Comparison of ENCODE assay signal across 21 cellular contexts in the genomic region with DNA sequence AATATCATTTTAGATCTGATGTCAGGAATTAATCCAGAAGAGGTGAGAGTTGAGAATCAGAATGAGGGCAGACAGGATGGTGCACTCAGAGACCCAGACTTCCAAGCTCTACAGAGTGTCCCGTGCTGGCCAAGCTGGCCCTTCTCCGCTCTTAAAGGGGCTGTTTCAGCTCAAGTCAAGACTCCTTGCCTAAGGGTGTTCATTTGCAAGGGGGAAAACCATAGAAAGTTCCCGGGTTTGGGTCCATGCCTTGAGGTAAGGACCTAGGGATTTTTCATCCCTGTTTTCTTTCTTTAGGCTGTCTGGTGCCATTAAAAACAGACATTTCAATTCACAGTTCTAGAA. TPM values are rescaled to one million over a fixed set of nuclear protein-coding genes. Genes with fewer than 3 reads are reported as not detected.
A peak's percentile ranks its signal among the peaks of the same experiment; 100 is the strongest.
DNase-seq lines count a peak whose midpoint lies in the region; ATAC-seq and TF ChIP-seq lines count a peak whose summit lies in the region.
"Had no signal": no experiment of that assay in that cellular context is flagged by ENCODE, and none has a peak within 500 bp of the region (broad histone marks: within the 10 kb centered on the region; RNA-seq: fewer than 3 reads in every experiment).

No MANE protein-coding gene starts in this region.

- peaks cover 65% of the 10 kb centered on the region for H3K4me1 Mint-ChIP-seq in mesothelial cell of epicardium
- H3K4me1 Mint-ChIP-seq: CD4-positive, CD25-positive, alpha-beta regulatory T cell; CD8-positive, alpha-beta memory T cell had no signal

- intact Hi-C loops in prostate gland (cut with DNase I) = no loop called here

- peak overlapping the region; percentile 87; the same call in 1 of the 2 replicates for H3K27ac ChIP-seq in SJCRH30
- H3K27ac ChIP-seq in prostate gland = peak overlapping the region; percentile 52 to 64
- H3K27ac ChIP-seq: HL-60 had no signal

- peak; percentile 78 for DNase-seq in ELF-1 (ENCODE audit: low read depth, low spot score)
- DNase-seq in SJCRH30 = no peak
- DNase-seq in mesothelial cell of epicardium (ENCODE audit: low spot score in 2 of 2, unreplicated experiment in 2 of 2) = no peak
- no peak for DNase-seq in prostate gland (ENCODE audit: low spot score)
- DNase-seq in T-helper 1 cell = no peak
- DNase-seq in activated naive CD4-positive, alpha-beta T cell treated with anti-CD3 and anti-CD28 coated beads, Interleukin-2, amount 50 U/mL, for 16 hours = no peak
- DNase-seq: ACHN; BE2C; C1 segment of cervical spinal cord; CD4-positive, CD25-positive, alpha-beta regulatory T cell; CD8-positive, alpha-beta memory T cell; COR-L47; DMS 273 treated with DMSO at 0.1 percent for 48 hours; DMS53; DND-41; EL; IMR-90 had no signal

- no peaks in the 10 kb centered on the region for H3K9me3 ChIP-seq in SJCRH30 (replicated peaks)
- no peaks in the 10 kb centered on the region for H3K9me3 ChIP-seq in prostate gland
- H3K9me3 ChIP-seq: BE2C, HAP-1 had no signal

- TF ChIP-seq POLR2A in prostate gland (IDR thresholded peaks at IDR 0.05) = no peak

- no peaks in the 10 kb centered on the region for H3K27me3 ChIP-seq in SJCRH30
- H3K27me3 ChIP-seq in prostate gland (replicated peaks; ENCODE audit: insufficient read depth) = no peaks in the 10 kb centered on the region
- H3K27me3 ChIP-seq: BE2C had no signal

- ATAC-seq in HG03159 (IDR thresholded peaks at IDR 0.05; ENCODE audit: unreplicated experiment) = no peak

- no peak overlapping the region for H3K4me3 Mint-ChIP-seq in mesothelial cell of epicardium
- H3K4me3 Mint-ChIP-seq: CD4-positive, CD25-positive, alpha-beta regulatory T cell; CD8-positive, alpha-beta memory T cell had no signal

- H3K4me3 ChIP-seq in SJCRH30 = no peak overlapping the region
- no peak overlapping the region for H3K4me3 ChIP-seq in prostate gland
- H3K4me3 ChIP-seq: HAP-1 had no signal

- no peaks in the 10 kb centered on the region for H3K27me3 Mint-ChIP-seq in mesothelial cell of epicardium (ENCODE audit: low read depth)

- H3K9me3 Mint-ChIP-seq in mesothelial cell of epicardium = no peaks in the 10 kb centered on the region
- H3K9me3 Mint-ChIP-seq: CD8-positive, alpha-beta memory T cell had no signal

- peak overlapping the region; percentile 98 for H3K27ac Mint-ChIP-seq in mesothelial cell of epicardium
- H3K27ac Mint-ChIP-seq: CD4-positive, CD25-positive, alpha-beta regulatory T cell; CD8-positive, alpha-beta memory T cell had no signal

- no peaks in the 10 kb centered on the region for H3K36me3 Mint-ChIP-seq in mesothelial cell of epicardium
- H3K36me3 Mint-ChIP-seq: CD4-positive, CD25-positive, alpha-beta regulatory T cell; CD8-positive, alpha-beta memory T cell had no signal

- no peaks in the 10 kb centered on the region for H3K36me3 ChIP-seq in SJCRH30
- no peaks in the 10 kb centered on the region for H3K36me3 ChIP-seq in prostate gland
- H3K36me3 ChIP-seq: BE2C, HAP-1 had no signal

- WGBS in prostate gland = 68% methylated on average over 3 of the region's 3 CpGs

- TF ChIP-seq CTCF in mesothelial cell of epicardium (IDR thresholded peaks at IDR 0.05; ENCODE audit: unreplicated experiment) (no peak), prostate gland (IDR thresholded peaks at IDR 0.05) (no peak)

- H3K4me1 ChIP-seq in SJCRH30 = peaks cover 41% of the 10 kb centered on the region
- H3K4me1 ChIP-seq in prostate gland (replicated peaks) = peaks cover 14% of the 10 kb centered on the region

RNA-seq across cellular contexts. Expression of a gene that starts 47.5 kb away (rescaled TPM):
- total RNA-seq in SJCRH30 (2014; rRNA removed; shearing (Covaris generic)) = 0.18 and 0.32 TPM in 2 replicates
- total RNA-seq in mesothelial cell of epicardium (2.7 to 4.1 TPM (median 3.5 TPM) in 3 replicates), prostate gland (10 to 100 TPM in 1 of 2 donors, 1 to 10 TPM in 1; 2.6 to 12.6 TPM)
- total RNA-seq: CD8-positive, alpha-beta memory T cell; HT1080; IMR-90 had no signal
